ENCODE assay signal across 11 cellular contexts in genomic region chr10:123392182-123392930, GRCh38.
DNase-seq lines count a peak whose midpoint lies in the region; ATAC-seq lines count a peak whose summit lies in the region.
"Had no signal": no experiment of that assay in that cellular context is flagged by ENCODE, and none has a peak within 500 bp of the region (broad histone marks: within the 10 kb centered on the region; RNA-seq: fewer than 3 reads in every experiment).

No MANE protein-coding gene starts in this region.

- DNase-seq in NCI-H748 (lab: John Stamatoyannopoulos, UW; ENCODE audit: unreplicated experiment) (peak; percentile 10), NCI-H748 treated with DMSO at 0.1 percent for 48 hours (lab: John Stamatoyannopoulos, UW) (no peak), NCI-H1092 treated with DMSO at 0.1 percent for 48 hours (lab: John Stamatoyannopoulos, UW) (no peak), UCSD-AML1 (lab: John Stamatoyannopoulos, UW; ENCODE audit: unreplicated experiment) (no peak)
- no peak for DNase-seq in activated naive CD4-positive, alpha-beta T cell treated with anti-CD3 and anti-CD28 coated beads, Interleukin-2, amount 10 ng/mL, durations not matched to agents 7 days and 5 days

- no peaks in the 10 kb centered on the region for H3K27me3 Mint-ChIP-seq in stimulated activated memory B cell treated with anti-CD40 and anti-IgM and Interleukin-4, amounts not matched to agents 10 μg/mL and 1 μg/mL and 100 μg/mL, for 72 hours
- no peaks in the 10 kb centered on the region for H3K27me3 Mint-ChIP-seq in activated naive CD4-positive, alpha-beta T cell treated with anti-CD3 and anti-CD28 coated beads, Interleukin-2, amount 10 ng/mL, durations not matched to agents 7 days and 5 days

- CTCF ChIA-PET in activated naive CD4-positive, alpha-beta T cell treated with anti-CD3 and anti-CD28 coated beads, Interleukin-2, amount 10 ng/mL, durations not matched to agents 7 days and 5 days (lab: Charles Lee): no interaction called here

- peak; percentile 86 for ATAC-seq in GM21786 (IDR thresholded peaks at IDR 0.05; ENCODE audit: unreplicated experiment)
- ATAC-seq in HG03442 (IDR thresholded peaks at IDR 0.05; ENCODE audit: unreplicated experiment): peak; percentile 81
- ATAC-seq in stimulated activated memory B cell treated with anti-CD40 and anti-IgM and Interleukin-4, amounts not matched to agents 10 μg/mL and 1 μg/mL and 100 μg/mL, for 72 hours: peak; percentile 94
- ATAC-seq: A549 had no signal

- H3K4me3 Mint-ChIP-seq in stimulated activated memory B cell treated with anti-CD40 and anti-IgM and Interleukin-4, amounts not matched to agents 10 μg/mL and 1 μg/mL and 100 μg/mL, for 72 hours: no peak overlapping the region
- H3K4me3 Mint-ChIP-seq in activated naive CD4-positive, alpha-beta T cell treated with anti-CD3 and anti-CD28 coated beads, Interleukin-2, amount 10 ng/mL, durations not matched to agents 7 days and 5 days: no peak overlapping the region
- H3K4me3 Mint-ChIP-seq: neural progenitor cell had no signal

- peaks cover 4% of the 10 kb centered on the region for H3K9me3 Mint-ChIP-seq in stimulated activated memory B cell treated with anti-CD40 and anti-IgM and Interleukin-4, amounts not matched to agents 10 μg/mL and 1 μg/mL and 100 μg/mL, for 72 hours
- H3K9me3 Mint-ChIP-seq in activated naive CD4-positive, alpha-beta T cell treated with anti-CD3 and anti-CD28 coated beads, Interleukin-2, amount 10 ng/mL, durations not matched to agents 7 days and 5 days: peaks cover 5% of the 10 kb centered on the region

- no peak overlapping the region for H3K27ac Mint-ChIP-seq in stimulated activated memory B cell treated with anti-CD40 and anti-IgM and Interleukin-4, amounts not matched to agents 10 μg/mL and 1 μg/mL and 100 μg/mL, for 72 hours
- no peak overlapping the region for H3K27ac Mint-ChIP-seq in activated naive CD4-positive, alpha-beta T cell treated with anti-CD3 and anti-CD28 coated beads, Interleukin-2, amount 10 ng/mL, durations not matched to agents 7 days and 5 days
- H3K27ac Mint-ChIP-seq: activated T-helper 2 cell treated with anti-CD3 and anti-CD28 coated beads, Interferon-gamma antibody, Interleukin-2, Interleukin-4, amounts not matched to agents 10 μg/mL and 5 μg/mL and 100 μg/mL, durations not matched to agents 14 hours and 24 hours and 36 hours; neural progenitor cell had no signal

- peaks cover 10% of the 10 kb centered on the region for H3K36me3 Mint-ChIP-seq in stimulated activated memory B cell treated with anti-CD40 and anti-IgM and Interleukin-4, amounts not matched to agents 10 μg/mL and 1 μg/mL and 100 μg/mL, for 72 hours
- no peaks in the 10 kb centered on the region for H3K36me3 Mint-ChIP-seq in activated naive CD4-positive, alpha-beta T cell treated with anti-CD3 and anti-CD28 coated beads, Interleukin-2, amount 10 ng/mL, durations not matched to agents 7 days and 5 days
- H3K36me3 Mint-ChIP-seq: neural progenitor cell had no signal

- H3K4me1 Mint-ChIP-seq in stimulated activated memory B cell treated with anti-CD40 and anti-IgM and Interleukin-4, amounts not matched to agents 10 μg/mL and 1 μg/mL and 100 μg/mL, for 72 hours: peaks cover 5% of the 10 kb centered on the region
- no peaks in the 10 kb centered on the region for H3K4me1 Mint-ChIP-seq in activated naive CD4-positive, alpha-beta T cell treated with anti-CD3 and anti-CD28 coated beads, Interleukin-2, amount 10 ng/mL, durations not matched to agents 7 days and 5 days
- H3K4me1 Mint-ChIP-seq: neural progenitor cell had no signal
